In genomic region chr17:2982854-2983636, GRCh38 we compare ENCODE assay signal across 9 cellular contexts.
DNase-seq lines count a peak whose midpoint lies in the region.
"Had no signal": no experiment of that assay in that cellular context is flagged by ENCODE, and none has a peak within 500 bp of the region (broad histone marks: within the 10 kb centered on the region; RNA-seq: fewer than 3 reads in every experiment).

No MANE protein-coding gene starts in this region.

- intact Hi-C loops in posterior vena cava (cut with DNase I): no loop called here

- DNase-seq in Daoy (ENCODE audit: low read depth) (peak; percentile 89), SHP77 (lab: John Stamatoyannopoulos, UW) (peak; percentile 47 to 70), glomerular visceral epithelial cell (ENCODE audit: extremely low spot score) (peak; percentile 65), posterior vena cava (ENCODE audit: low spot score) (peak; percentile 93), NCI-H2081 treated with DMSO at 0.1 percent for 48 hours (lab: John Stamatoyannopoulos, UW) (no peak), DMS153 (lab: John Stamatoyannopoulos, UW) (no peak), dermis blood vessel endothelial cell (no peak)
- no peak for DNase-seq in activated CD4-positive, alpha-beta T cell treated with anti-CD3 and anti-CD28 coated beads, Interleukin-2, amount 50 U/mL, for 4 hours
- DNase-seq: naive thymus-derived CD4-positive, alpha-beta T cell had no signal

Comparison
In these comparisons a context has a peak if more than half of its experiments do, and no peak if none do; other contexts are left out.
1. DNase-seq: peak in Daoy (single experiment), SHP77 (2 of 2), glomerular visceral epithelial cell (single experiment) and posterior vena cava (single experiment); none in NCI-H2081 treated with DMSO at 0.1 percent for 48 hours (single experiment), DMS153 (single experiment), dermis blood vessel endothelial cell (single experiment) and activated CD4-positive, alpha-beta T cell treated with anti-CD3 and anti-CD28 coated beads, Interleukin-2, amount 50 U/mL, for 4 hours (0 of 2).